30 cellular contexts compared by ENCODE assay signal in genomic region chr2:32172870-32173269, GRCh38. TPM values are rescaled to one million over a fixed set of nuclear protein-coding genes. Genes with fewer than 3 reads are reported as not detected.
DNase-seq lines count a peak whose midpoint lies in the region; ATAC-seq, FAIRE-seq and TF ChIP-seq lines count a peak whose summit lies in the region.
"Had no signal": no experiment of that assay in that cellular context is flagged by ENCODE, and none has a peak within 500 bp of the region (broad histone marks: within the 10 kb centered on the region; RNA-seq: fewer than 3 reads in every experiment).

No MANE protein-coding gene starts in this region.

- no peak overlapping the region for H3K4me2 ChIP-seq in osteoblast (ENCODE audit: insufficient read depth, low read length)
- H3K4me2 ChIP-seq in mesendoderm (ENCODE audit: low read length) = no peak overlapping the region

- H3K4me1 ChIP-seq in breast epithelium = no peaks in the 10 kb centered on the region
- H3K4me1 ChIP-seq in osteoblast (ENCODE audit: insufficient read depth, low read length) = no peaks in the 10 kb centered on the region
- peaks cover 0 to 24% (median 1%) of the 10 kb centered on the region in 6 donors for H3K4me1 ChIP-seq in spleen
- no peaks in the 10 kb centered on the region for H3K4me1 ChIP-seq in mesendoderm (ENCODE audit: control insufficient read depth, low read depth, low read length)
- H3K4me1 ChIP-seq: prostate gland had no signal

- no peak for ATAC-seq in activated naive CD8-positive, alpha-beta T cell treated with anti-CD3 and anti-CD28 coated beads, Interleukin-2, amount 50 U/mL, for 24 hours
- ATAC-seq: GM12878, heart left ventricle, left ventricle myocardium superior, sciatic nerve had no signal

- no peak overlapping the region for H3K9ac ChIP-seq in mesendoderm (ENCODE audit: low read length)

- H3K56ac ChIP-seq in mesendoderm (ENCODE audit: low read length) = no peak overlapping the region

- intact Hi-C loops in MCF 10A (cut with micrococcal nuclease) = no loop called here
- intact Hi-C loops in breast epithelium (cut with DNase I; ENCODE audit: low total_unique reads) = no loop called here
- intact Hi-C loops in spleen (cut with DNase I; ENCODE audit: low total_unique reads) = no loop called here

- no peaks in the 10 kb centered on the region for H3K79me1 ChIP-seq in mesendoderm (ENCODE audit: low read length)

- no peaks in the 10 kb centered on the region for H3K9me3 ChIP-seq in breast epithelium
- H3K9me3 ChIP-seq in osteoblast (ENCODE audit: low read depth, low read length) = no peaks in the 10 kb centered on the region
- no peaks in the 10 kb centered on the region for H3K9me3 ChIP-seq in spleen
- H3K9me3 ChIP-seq: esophagus muscularis mucosa, heart left ventricle, MG63, prostate gland had no signal

- H4K5ac ChIP-seq in mesendoderm (ENCODE audit: low read length) = no peak overlapping the region

- no peak overlapping the region for H2BK15ac ChIP-seq in mesendoderm (replicated peaks; ENCODE audit: low read depth)

- H3K9me3 Mint-ChIP-seq in MCF 10A (ENCODE audit: unreplicated experiment) = no peaks in the 10 kb centered on the region
- H3K9me3 Mint-ChIP-seq in activated naive CD8-positive, alpha-beta T cell treated with anti-CD3 and anti-CD28 coated beads, Interleukin-2, amount 50 U/mL, for 24 hours = no peaks in the 10 kb centered on the region
- H3K9me3 Mint-ChIP-seq: endodermal cell had no signal

- H3K4me1 Mint-ChIP-seq in MCF 10A (ENCODE audit: insufficient read depth, unreplicated experiment) = peaks cover 12% of the 10 kb centered on the region
- peaks cover 8% of the 10 kb centered on the region for H3K4me1 Mint-ChIP-seq in activated naive CD8-positive, alpha-beta T cell treated with anti-CD3 and anti-CD28 coated beads, Interleukin-2, amount 50 U/mL, for 24 hours
- H3K4me1 Mint-ChIP-seq: endodermal cell had no signal

- no TSS peak for BruUV-seq in MCF 10A (replicated peaks; lab: Mats Ljungman, UMichigan)

- no peak overlapping the region for H2AFZ ChIP-seq in osteoblast (ENCODE audit: low read length)

- DNase-seq in MCF 10A (ENCODE audit: unreplicated experiment) (no peak), breast epithelium (ENCODE audit: low spot score in 2 of 2) (no peak), NCI-H460 (ENCODE audit: extremely low read depth, low read depth) (peak; percentile 65), osteoblast (ENCODE audit: insufficient read length, low spot score, missing footprints) (peak; percentile 35), GM12892 (ENCODE audit: insufficient read length) (no peak), spleen (no peak), mesendoderm (no peak)
- no peak for DNase-seq in activated naive CD8-positive, alpha-beta T cell treated with anti-CD3 and anti-CD28 coated beads, Interleukin-2, amount 50 U/mL, for 24 hours
- DNase-seq: activated CD4-positive, alpha-beta T cell treated with anti-CD3 and anti-CD28 coated beads for 48 hours; activated effector memory CD4-positive, alpha-beta T cell treated with Interleukin-2 at 50 U/mL for 16 hours; dermis blood vessel endothelial cell; endodermal cell; foreskin melanocyte; heart left ventricle; islet precursor cell; KG1; left ventricle myocardium superior; MG63; NCI-H1930; NCI-H345; NCI-H774; SIG-M5; stimulated activated CD4-positive, alpha-beta T cell treated with anti-CD3 and anti-CD28 coated beads, Interleukin-4, amount 100 ng/mL, for 24 hours; T-helper 9 cell had no signal

- H3K27ac ChIP-seq in breast epithelium (no peak overlapping the region), osteoblast (ENCODE audit: low read depth, low read length) (no peak overlapping the region), spleen (no peak overlapping the region), mesendoderm (ENCODE audit: low read depth, low read length) (no peak overlapping the region)
- H3K27ac ChIP-seq: esophagus muscularis mucosa, heart left ventricle, prostate gland, VCaP had no signal

- H4K20me1 ChIP-seq in osteoblast (ENCODE audit: insufficient read depth, low read length) = no peaks in the 10 kb centered on the region

- H3K79me2 ChIP-seq in osteoblast (ENCODE audit: insufficient read depth, low read length) = peaks cover 22% of the 10 kb centered on the region
- no peaks in the 10 kb centered on the region for H3K79me2 ChIP-seq in mesendoderm (ENCODE audit: control insufficient read depth, insufficient read depth, low read length)

- H3K36me3 ChIP-seq in breast epithelium (no peaks in the 10 kb centered on the region), osteoblast (ENCODE audit: insufficient read depth, low read length) (peaks cover 22% of the 10 kb centered on the region), spleen (peaks cover 0 to 66% (median 35%) of the 10 kb centered on the region in 6 donors), mesendoderm (ENCODE audit: control insufficient read depth, insufficient read depth, low read length) (no peaks in the 10 kb centered on the region)
- H3K36me3 ChIP-seq: prostate gland had no signal

- H3K23ac ChIP-seq in mesendoderm (ENCODE audit: low read length) = no peak overlapping the region

- CTCF ChIA-PET in MCF 10A (lab: Yijun Ruan, JAX) = interaction anchor here (0.6 kb wide), 2 partner anchors 11 to 87 kb away, joined by 3 read pairs; no protein-coding TSS in a partner anchor

- H4K8ac ChIP-seq in mesendoderm (ENCODE audit: low read depth, low read length) = no peak overlapping the region

- H2BK5ac ChIP-seq in mesendoderm (ENCODE audit: low read length) = no peak overlapping the region

- 61 to 91% (median 80%) methylated on average over 2 of the region's 2 CpGs for WGBS in spleen, 5 donors
- no CpG with 5 or more reads among the region's 2 CpGs for WGBS in mesendoderm (ENCODE audit: extremely low coverage, insufficient coverage, low lambda C conversion rate)

- H2AK5ac ChIP-seq in mesendoderm (ENCODE audit: low read length) = no peak overlapping the region

- no peak overlapping the region for H3K4me3 ChIP-seq in breast epithelium
- H3K4me3 ChIP-seq in osteoblast (ENCODE audit: insufficient read depth, low read length) = no peak overlapping the region
- no peak overlapping the region for H3K4me3 ChIP-seq in spleen
- no peak overlapping the region for H3K4me3 ChIP-seq in mesendoderm (ENCODE audit: low read length)
- H3K4me3 ChIP-seq: esophagus muscularis mucosa, GM12878, heart left ventricle, MG63, prostate gland had no signal

- no peak for TF ChIP-seq POLR2A in breast epithelium (IDR thresholded peaks at IDR 0.05)
- no peak for TF ChIP-seq POLR2A in GM12892 (IDR thresholded peaks at IDR 0.05; ENCODE audit: low read depth, low read length)
- no peak for TF ChIP-seq POLR2A in spleen (IDR thresholded peaks at IDR 0.05)

- POLR2A ChIA-PET in MCF 10A (lab: Yijun Ruan, JAX) = no interaction called here

- H3K4me3 Mint-ChIP-seq in MCF 10A (ENCODE audit: unreplicated experiment) = no peak overlapping the region
- H3K4me3 Mint-ChIP-seq in activated naive CD8-positive, alpha-beta T cell treated with anti-CD3 and anti-CD28 coated beads, Interleukin-2, amount 50 U/mL, for 24 hours = no peak overlapping the region
- H3K4me3 Mint-ChIP-seq: endodermal cell had no signal

- H3K18ac ChIP-seq in mesendoderm (ENCODE audit: low read length) = no peak overlapping the region

- peaks cover 60% of the 10 kb centered on the region for H3K36me3 Mint-ChIP-seq in MCF 10A (ENCODE audit: insufficient read depth, unreplicated experiment)
- H3K36me3 Mint-ChIP-seq in activated naive CD8-positive, alpha-beta T cell treated with anti-CD3 and anti-CD28 coated beads, Interleukin-2, amount 50 U/mL, for 24 hours (ENCODE audit: low read depth) = peaks cover 40% of the 10 kb centered on the region

- H3K27me3 Mint-ChIP-seq in MCF 10A (ENCODE audit: insufficient read depth, unreplicated experiment) = no peaks in the 10 kb centered on the region
- H3K27me3 Mint-ChIP-seq in activated naive CD8-positive, alpha-beta T cell treated with anti-CD3 and anti-CD28 coated beads, Interleukin-2, amount 50 U/mL, for 24 hours = no peaks in the 10 kb centered on the region

- H3K27ac Mint-ChIP-seq in MCF 10A (ENCODE audit: low read depth, unreplicated experiment) = peak overlapping the region; percentile 36
- H3K27ac Mint-ChIP-seq in activated naive CD8-positive, alpha-beta T cell treated with anti-CD3 and anti-CD28 coated beads, Interleukin-2, amount 50 U/mL, for 24 hours = peak overlapping the region; percentile 24
- H3K27ac Mint-ChIP-seq: endodermal cell had no signal

- no peak overlapping the region for H3K4ac ChIP-seq in mesendoderm (ENCODE audit: low read depth, low read length)

- H3K27me3 ChIP-seq in breast epithelium (no peaks in the 10 kb centered on the region), osteoblast (ENCODE audit: insufficient read depth, low read length) (no peaks in the 10 kb centered on the region), spleen (replicated peaks in 1 of 7) (no peaks in the 10 kb centered on the region), mesendoderm (ENCODE audit: insufficient read depth, low read length, poor library complexity) (no peaks in the 10 kb centered on the region)
- H3K27me3 ChIP-seq: esophagus muscularis mucosa, heart left ventricle, MG63 had no signal

- TF ChIP-seq CTCF in MCF 10A (IDR thresholded peaks at IDR 0.05; ENCODE audit: unreplicated experiment) = no peak
- TF ChIP-seq CTCF in breast epithelium (IDR thresholded peaks at IDR 0.05) = no peak
- no peak for TF ChIP-seq CTCF in osteoblast (IDR thresholded peaks at IDR 0.05; ENCODE audit: extremely low read depth, low read depth, low read length)
- no peak for TF ChIP-seq CTCF in spleen (IDR thresholded peaks at IDR 0.05 in 8 of 11, conservative IDR thresholded peaks at IDR 0.05 in 3 of 11)

- no peak overlapping the region for H2BK120ac ChIP-seq in mesendoderm (ENCODE audit: low read depth, low read length)

- no peak for FAIRE-seq in GM12892 (lab: Jason Lieb, UNC)
- FAIRE-seq: GM12878, H54 had no signal

RNA-seq across cellular contexts. Expression of gene SLC30A6, which starts 7.2 kb away (rescaled TPM):
- total RNA-seq in MCF 10A (2022) (21.8 and 32.2 TPM in 2 replicates), breast epithelium (10 to 100 TPM; 19.0 to 31.2 (median 21.6) TPM), osteoblast (28.6 and 31.5 TPM in 2 replicates), spleen (10 to 100 TPM; 18.7 to 29.2 (median 21.5) TPM)
- total RNA-seq in NCI-H460 (2014; rRNA removed; shearing (Covaris generic)) = 44.6 and 45.5 TPM in 2 replicates
- 21.4 and 25.9 TPM in 2 replicates for polyA plus RNA-seq in NCI-H460 (2014; cell fraction: nucleus; rRNA removed)
- polyA plus RNA-seq in GM12892 (2012; ENCODE audit: missing spikeins) = 9.8 TPM
- polyA plus RNA-seq in spleen = 1 to 10 TPM; 4.0 to 4.9 (median 4.2) TPM
- 17.0 TPM for polyA plus RNA-seq in mesendoderm (2013, experiment 1 of 2)
- 16.9 TPM for polyA plus RNA-seq in mesendoderm (2013, experiment 2 of 2)

Comparison
In these comparisons a context has a peak if more than half of its experiments do, and no peak if none do; other contexts are left out.
1. DNase-seq: peak in NCI-H460 (single experiment) and osteoblast (single experiment); none in MCF 10A (single experiment), breast epithelium (0 of 2), activated naive CD8-positive, alpha-beta T cell treated with anti-CD3 and anti-CD28 coated beads, Interleukin-2, amount 50 U/mL, for 24 hours (single experiment), GM12892 (single experiment), spleen (single experiment) and mesendoderm (single experiment).